8 cellular contexts compared by ENCODE assay signal in genomic region chr10:71860243-71861029, GRCh38. TPM values are rescaled to one million over a fixed set of nuclear protein-coding genes. Genes with fewer than 3 reads are reported as not detected.
DNase-seq lines count a peak whose midpoint lies in the region; ATAC-seq and TF ChIP-seq lines count a peak whose summit lies in the region.

No MANE protein-coding gene starts in this region.

- no peak overlapping the region for H2AFZ ChIP-seq in OCI-LY1 (ENCODE audit: low read length)

- no peaks in the 10 kb centered on the region for H3K27me3 ChIP-seq in OCI-LY1 (ENCODE audit: insufficient read depth, low read length)
- no peaks in the 10 kb centered on the region for H3K27me3 ChIP-seq in left ventricle myocardium inferior (ENCODE audit: low read depth)

- H3K9ac ChIP-seq in ES-I3 (ENCODE audit: low read depth, low read length) (peak overlapping the region; percentile 5; the same call in 1 of the 2 replicates), OCI-LY1 (ENCODE audit: low read length) (no peak overlapping the region; the same call in 1 of the 2 replicates)

- no peaks in the 10 kb centered on the region for H3K9me2 ChIP-seq in OCI-LY1 (ENCODE audit: low read depth, low read length)

- no peaks in the 10 kb centered on the region for H3K79me2 ChIP-seq in OCI-LY1 (ENCODE audit: insufficient read depth, low read length)

- peak overlapping the region; percentile 40 for H3K27ac ChIP-seq in OCI-LY1 (ENCODE audit: low read depth, low read length, poor library complexity, severe bottlenecking)
- peak overlapping the region; percentile 91 for H3K27ac ChIP-seq in left ventricle myocardium inferior (replicated peaks)

- H3K36me3 ChIP-seq in ES-I3 (ENCODE audit: insufficient read depth, low read length) (no peaks in the 10 kb centered on the region), OCI-LY1 (ENCODE audit: insufficient read depth, low read length) (no peaks in the 10 kb centered on the region), left ventricle myocardium inferior (no peaks in the 10 kb centered on the region)

- intact Hi-C loops in left ventricle myocardium inferior (cut with micrococcal nuclease) (no loop called here), posterior vena cava (cut with DNase I) (no loop called here)

- H3F3A ChIP-seq in OCI-LY1 (ENCODE audit: insufficient read depth, low read length) = no peaks in the 10 kb centered on the region

- peak overlapping the region; percentile 14; the same call in 1 of the 2 replicates for H3K4me2 ChIP-seq in OCI-LY1 (ENCODE audit: low read length)

- ATAC-seq in HG03342 (IDR thresholded peaks at IDR 0.05; ENCODE audit: unreplicated experiment) = peak; percentile 68
- ATAC-seq in GM19351 (IDR thresholded peaks at IDR 0.05; ENCODE audit: unreplicated experiment) = no peak

- no peak for TF ChIP-seq CTCF in OCI-LY1 (IDR thresholded peaks at IDR 0.05; ENCODE audit: low read length)
- no peak for TF ChIP-seq CTCF in left ventricle myocardium inferior (IDR thresholded peaks at IDR 0.05; ENCODE audit: borderline replicate concordance)

- H3K4me3 ChIP-seq in OCI-LY1 (ENCODE audit: low read depth, low read length, poor library complexity, severe bottlenecking) = no peak overlapping the region
- H3K4me3 ChIP-seq in left ventricle myocardium inferior = peak overlapping the region; percentile 23

- DNase-seq in anterior cingulate cortex (lab: John Stamatoyannopoulos, UW) (peak in 56 of 58 donors; percentile 35 to 98 (median 87)), left ventricle myocardium inferior (peak; percentile 92), posterior vena cava (ENCODE audit: low spot score) (peak; percentile 97), KG1 (lab: John Stamatoyannopoulos, UW) (no peak)

- peaks cover 13% of the 10 kb centered on the region for H3K4me1 ChIP-seq in ES-I3 (ENCODE audit: insufficient read depth, low read length)
- peaks cover 19% of the 10 kb centered on the region for H3K4me1 ChIP-seq in OCI-LY1 (ENCODE audit: insufficient read depth, low read length, severe bottlenecking)
- H3K4me1 ChIP-seq in left ventricle myocardium inferior = peaks cover 27% of the 10 kb centered on the region

- H3K9me3 ChIP-seq in ES-I3 (ENCODE audit: control insufficient read depth, insufficient read depth, low read length) (no peaks in the 10 kb centered on the region), OCI-LY1 (ENCODE audit: low read length) (no peaks in the 10 kb centered on the region), left ventricle myocardium inferior (replicated peaks) (no peaks in the 10 kb centered on the region)

- H4K20me1 ChIP-seq in OCI-LY1 (ENCODE audit: insufficient read depth, low read length) = no peaks in the 10 kb centered on the region

RNA-seq across cellular contexts. Expression of gene PSAP, which starts 9.4 kb away (rescaled TPM):
- 1,672 TPM for total RNA-seq in left ventricle myocardium inferior
- total RNA-seq in posterior vena cava = 1,000 to 10,000 TPM in 1 of 2 donors, 100 to 1,000 TPM in 1; 787 to 1,159 TPM
